ENCODE assay signal across 23 cellular contexts in genomic region chr9:74804018-74804385, GRCh38.
DNase-seq lines count a peak whose midpoint lies in the region; FAIRE-seq and TF ChIP-seq lines count a peak whose summit lies in the region.
"Had no signal": no experiment of that assay in that cellular context is flagged by ENCODE, and none has a peak within 500 bp of the region (broad histone marks: within the 10 kb centered on the region; RNA-seq: fewer than 3 reads in every experiment).

No MANE protein-coding gene starts in this region.

- H3K4me1 ChIP-seq in mammary epithelial cell (ENCODE audit: insufficient read depth, low read length) (peaks cover 17% of the 10 kb centered on the region), kidney (ENCODE audit: control insufficient read depth in 1 of 2, insufficient read depth in 1 of 2, low read depth in 1 of 2, low read length in 2 of 2) (no peaks in the 10 kb centered on the region)
- H3K4me1 ChIP-seq: lower lobe of right lung, psoas muscle, testis had no signal

- no peak for TF ChIP-seq EP300 in Ishikawa (IDR thresholded peaks at IDR 0.05; ENCODE audit: borderline replicate concordance)

- H3K27me3 ChIP-seq in mammary epithelial cell (ENCODE audit: insufficient read depth, low read length) = no peaks in the 10 kb centered on the region
- H3K27me3 ChIP-seq: MG63, testis had no signal

- intact Hi-C loops in mammary epithelial cell (cut with micrococcal nuclease) (no loop called here), kidney (cut with DNase I) (no loop called here)

- H3K9ac ChIP-seq in mammary epithelial cell (ENCODE audit: insufficient read depth, low read length) = no peak overlapping the region
- no peak overlapping the region for H3K9ac ChIP-seq in kidney (ENCODE audit: low read length in 2 of 2)

- DNase-seq in A172 (ENCODE audit: low spot score) = peak; percentile 53
- peak; percentile 79 for DNase-seq in mammary epithelial cell
- peak; percentile 46 for DNase-seq in kidney tubule cell (ENCODE audit: low spot score)
- DNase-seq in kidney = no peak
- DNase-seq in cerebellar nuclear complex (lab: John Stamatoyannopoulos, UW) = no peak
- no peak for DNase-seq in NCI-H1436 (lab: John Stamatoyannopoulos, UW)
- DNase-seq in NCI-H2196 (lab: John Stamatoyannopoulos, UW; ENCODE audit: unreplicated experiment) = no peak
- DNase-seq: 8988T; activated effector memory CD4-positive, alpha-beta T cell treated with anti-CD3 and anti-CD28 coated beads, Interleukin-2, amount 50 U/mL, for 16 hours; DMS79; erythroblast; foreskin fibroblast; lower lobe of right lung; MG63; NCI-H146; psoas muscle; RPMI8226; stimulated activated CD4-positive, alpha-beta T cell treated with anti-CD3 and anti-CD28 coated beads, Interleukin-2, amount 100 ng/mL, for 48 hours; stimulated activated naive CD4-positive, alpha-beta T cell; T-helper 9 cell; testis had no signal

- H3K9me3 ChIP-seq in mammary epithelial cell (replicated peaks; ENCODE audit: insufficient read depth, low read length) (no peaks in the 10 kb centered on the region), kidney (ENCODE audit: control insufficient read depth in 1 of 2, low read length in 2 of 2) (no peaks in the 10 kb centered on the region)
- H3K9me3 ChIP-seq: lower lobe of right lung, MG63, psoas muscle, testis had no signal

- 7% methylated on average over 2 of the region's 2 CpGs for WGBS in mammary epithelial cell (ENCODE audit: low coverage, missing lambda C conversion rate)

- H2AFZ ChIP-seq in mammary epithelial cell (ENCODE audit: low read depth, low read length) = no peak overlapping the region

- in situ Hi-C loops in mammary epithelial cell (cut with MboI; ENCODE audit: low sequenced_read_pairs in 2 of 2) = no loop called here

- no peaks in the 10 kb centered on the region for H3K36me3 ChIP-seq in mammary epithelial cell (ENCODE audit: insufficient read depth, low read length)
- H3K36me3 ChIP-seq in kidney (ENCODE audit: control insufficient read depth in 1 of 2, insufficient read depth in 2 of 2, low read length in 2 of 2) = no peaks in the 10 kb centered on the region
- H3K36me3 ChIP-seq: lower lobe of right lung, MG63 had no signal

- H3K4me3 ChIP-seq in mammary epithelial cell (replicated peaks in 1 of 3; ENCODE audit: insufficient read depth in 1 of 3, low read depth in 2 of 3, low read length in 3 of 3) (no peak overlapping the region), kidney (ENCODE audit: low read length in 2 of 2) (no peak overlapping the region)
- H3K4me3 ChIP-seq: lower lobe of right lung, MG63, psoas muscle, testis had no signal

- no peak for TF ChIP-seq RAD21 in Ishikawa (IDR thresholded peaks at IDR 0.05; ENCODE audit: low read depth)

- H3K27ac ChIP-seq in mammary epithelial cell (ENCODE audit: insufficient read depth, low read depth, low read length) = peak overlapping the region; percentile 71
- no peak overlapping the region for H3K27ac ChIP-seq in kidney (ENCODE audit: low read depth in 2 of 2, low read length in 2 of 2)
- H3K27ac ChIP-seq: lower lobe of right lung, psoas muscle, testis had no signal

- TF ChIP-seq CTCF in mammary epithelial cell (conservative IDR thresholded peaks at IDR 0.05 in 1 of 2, IDR thresholded peaks at IDR 0.05 in 1 of 2; ENCODE audit: extremely low read depth in 1 of 2, insufficient read depth in 1 of 2, low read depth in 1 of 2, low read length in 2 of 2) (no peak), kidney (IDR thresholded peaks at IDR 0.05; ENCODE audit: borderline replicate concordance, extremely low read depth, insufficient read depth) (no peak)

- H4K20me1 ChIP-seq in mammary epithelial cell (ENCODE audit: insufficient read depth, low read length) = no peaks in the 10 kb centered on the region

- BruUV-seq in mammary epithelial cell (replicated peaks; lab: Mats Ljungman, UMichigan) = no TSS peak

- CTCF ChIA-PET in mammary epithelial cell (lab: Charles Lee; ENCODE audit: low non-redundant PET) = no interaction called here

- H3K79me2 ChIP-seq in mammary epithelial cell (ENCODE audit: insufficient read depth, low read length) = no peaks in the 10 kb centered on the region

- H3K4me2 ChIP-seq in mammary epithelial cell (ENCODE audit: insufficient read depth, low read depth, low read length) = peak overlapping the region; percentile 50

- dilution Hi-C loops in mammary epithelial cell (cut with HindIII; ENCODE audit: low sequenced_read_pairs) = no loop called here

- no peak for FAIRE-seq in kidney (lab: Jason Lieb, UNC)
- FAIRE-seq: GM12892 had no signal

TF ChIP-seq in Ishikawa, 13 proteins besides CTCF, POLR2A, EP300 and RAD21:
- TF ChIP-seq TAF1 (IDR thresholded peaks at IDR 0.05; ENCODE audit: low read depth) (no peak), NFIC (IDR thresholded peaks at IDR 0.05) (peak; percentile 14; the same call in 1 of the 2 replicates)

Comparison
In these comparisons a context has a peak if more than half of its experiments do, and no peak if none do; other contexts are left out.
1. DNase-seq: peak in A172 (single experiment), mammary epithelial cell (single experiment) and kidney tubule cell (single experiment); none in kidney (single experiment), cerebellar nuclear complex (0 of 2), NCI-H1436 (single experiment) and NCI-H2196 (single experiment).